1 cellular context compared by ENCODE assay signal in genomic region chr3:152834354-152835310, GRCh38.
TF ChIP-seq lines count a peak whose summit lies in the region.

P2RY1 (plus strand) TSS chr3:152835131; CDS start chr3:152835783, 652 bp downstream.

TF ChIP-seq in K562, 482 proteins besides CTCF, POLR2A, EP300 and RAD21 (continued from another document and continues in another):
- TF ChIP-seq, protein P1, sequence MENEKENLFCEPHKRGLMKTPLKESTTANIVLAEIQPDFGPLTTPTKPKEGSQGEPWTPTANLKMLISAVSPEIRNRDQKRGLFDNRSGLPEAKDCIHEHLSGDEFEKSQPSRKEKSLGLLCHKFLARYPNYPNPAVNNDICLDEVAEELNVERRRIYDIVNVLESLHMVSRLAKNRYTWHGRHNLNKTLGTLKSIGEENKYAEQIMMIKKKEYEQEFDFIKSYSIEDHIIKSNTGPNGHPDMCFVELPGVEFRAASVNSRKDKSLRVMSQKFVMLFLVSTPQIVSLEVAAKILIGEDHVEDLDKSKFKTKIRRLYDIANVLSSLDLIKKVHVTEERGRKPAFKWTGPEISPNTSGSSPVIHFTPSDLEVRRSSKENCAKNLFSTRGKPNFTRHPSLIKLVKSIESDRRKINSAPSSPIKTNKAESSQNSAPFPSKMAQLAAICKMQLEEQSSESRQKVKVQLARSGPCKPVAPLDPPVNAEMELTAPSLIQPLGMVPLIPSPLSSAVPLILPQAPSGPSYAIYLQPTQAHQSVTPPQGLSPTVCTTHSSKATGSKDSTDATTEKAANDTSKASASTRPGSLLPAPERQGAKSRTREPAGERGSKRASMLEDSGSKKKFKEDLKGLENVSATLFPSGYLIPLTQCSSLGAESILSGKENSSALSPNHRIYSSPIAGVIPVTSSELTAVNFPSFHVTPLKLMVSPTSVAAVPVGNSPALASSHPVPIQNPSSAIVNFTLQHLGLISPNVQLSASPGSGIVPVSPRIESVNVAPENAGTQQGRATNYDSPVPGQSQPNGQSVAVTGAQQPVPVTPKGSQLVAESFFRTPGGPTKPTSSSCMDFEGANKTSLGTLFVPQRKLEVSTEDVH (IDR thresholded peaks at IDR 0.05; ENCODE audit: low read depth, partially characterized antibody), result no peak
- TF ChIP-seq RNF2 (IDR thresholded peaks at IDR 0.05), result peak; percentile 82
- no peak for TF ChIP-seq USF2 (CRISPR knock-in tag; IDR thresholded peaks at IDR 0.05)
- TF ChIP-seq, protein P2, sequence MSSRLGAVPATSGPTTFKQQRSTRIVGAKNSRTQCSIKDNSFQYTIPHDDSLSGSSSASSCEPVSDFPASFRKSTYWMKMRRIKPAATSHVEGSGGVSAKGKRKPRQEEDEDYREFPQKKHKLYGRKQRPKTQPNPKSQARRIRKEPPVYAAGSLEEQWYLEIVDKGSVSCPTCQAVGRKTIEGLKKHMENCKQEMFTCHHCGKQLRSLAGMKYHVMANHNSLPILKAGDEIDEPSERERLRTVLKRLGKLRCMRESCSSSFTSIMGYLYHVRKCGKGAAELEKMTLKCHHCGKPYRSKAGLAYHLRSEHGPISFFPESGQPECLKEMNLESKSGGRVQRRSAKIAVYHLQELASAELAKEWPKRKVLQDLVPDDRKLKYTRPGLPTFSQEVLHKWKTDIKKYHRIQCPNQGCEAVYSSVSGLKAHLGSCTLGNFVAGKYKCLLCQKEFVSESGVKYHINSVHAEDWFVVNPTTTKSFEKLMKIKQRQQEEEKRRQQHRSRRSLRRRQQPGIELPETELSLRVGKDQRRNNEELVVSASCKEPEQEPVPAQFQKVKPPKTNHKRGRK (tag; IDR thresholded peaks at IDR 0.05), result no peak
- TF ChIP-seq, protein P3, sequence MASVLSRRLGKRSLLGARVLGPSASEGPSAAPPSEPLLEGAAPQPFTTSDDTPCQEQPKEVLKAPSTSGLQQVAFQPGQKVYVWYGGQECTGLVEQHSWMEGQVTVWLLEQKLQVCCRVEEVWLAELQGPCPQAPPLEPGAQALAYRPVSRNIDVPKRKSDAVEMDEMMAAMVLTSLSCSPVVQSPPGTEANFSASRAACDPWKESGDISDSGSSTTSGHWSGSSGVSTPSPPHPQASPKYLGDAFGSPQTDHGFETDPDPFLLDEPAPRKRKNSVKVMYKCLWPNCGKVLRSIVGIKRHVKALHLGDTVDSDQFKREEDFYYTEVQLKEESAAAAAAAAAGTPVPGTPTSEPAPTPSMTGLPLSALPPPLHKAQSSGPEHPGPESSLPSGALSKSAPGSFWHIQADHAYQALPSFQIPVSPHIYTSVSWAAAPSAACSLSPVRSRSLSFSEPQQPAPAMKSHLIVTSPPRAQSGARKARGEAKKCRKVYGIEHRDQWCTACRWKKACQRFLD (CRISPR knock-in tag; IDR thresholded peaks at IDR 0.05), result no peak
- TF ChIP-seq ZBTB7A (IDR thresholded peaks at IDR 0.05; ENCODE audit: borderline replicate concordance, control insufficient read depth, low read depth, low read length), result no peak
- no peak for TF ChIP-seq GTF2F1 (IDR thresholded peaks at IDR 0.05; ENCODE audit: low read depth, low read length)
- no peak for TF ChIP-seq FOXA3 (CRISPR knock-in tag; conservative IDR thresholded peaks at IDR 0.05 in 1 of 2, IDR thresholded peaks at IDR 0.05 in 1 of 2)
- TF ChIP-seq ZNF609 (CRISPR knock-in tag; IDR thresholded peaks at IDR 0.05; ENCODE audit: borderline replicate concordance), result no peak
- TF ChIP-seq ZNF668 (CRISPR knock-in tag; IDR thresholded peaks at IDR 0.05), result no peak
- no peak for TF ChIP-seq CEBPG (CRISPR knock-in tag; IDR thresholded peaks at IDR 0.05)
- no peak for TF ChIP-seq CEBPG (tag; conservative IDR thresholded peaks at IDR 0.05 in 1 of 2, IDR thresholded peaks at IDR 0.05 in 1 of 2)
- peak; percentile 74 for TF ChIP-seq MAFG (tag; conservative IDR thresholded peaks at IDR 0.05)
- peak; percentile 97 for TF ChIP-seq RBFOX2 (IDR thresholded peaks at IDR 0.05; ENCODE audit: low read depth, low read length)
- TF ChIP-seq ZNF384 (IDR thresholded peaks at IDR 0.05; ENCODE audit: low read depth, low read length), result no peak
- TF ChIP-seq ZNF324 (CRISPR knock-in tag; IDR thresholded peaks at IDR 0.05), result no peak
- TF ChIP-seq SREBF1 (IDR thresholded peaks at IDR 0.05; ENCODE audit: borderline replicate concordance, low read depth, low read length), result no peak
- no peak; the same call in 1 of the 2 replicates for TF ChIP-seq BHLHE40 (IDR thresholded peaks at IDR 0.05; ENCODE audit: low read length)
- no peak for TF ChIP-seq NCOA1 (IDR thresholded peaks at IDR 0.05; ENCODE audit: low read depth)
- TF ChIP-seq POU5F1 (IDR thresholded peaks at IDR 0.05; ENCODE audit: borderline replicate concordance, low read depth, low read length, partially characterized antibody), result no peak
- 0 out of 2 replicates have a peak, but pooled peaks have one; percentile 22 for TF ChIP-seq FOXM1 (IDR thresholded peaks at IDR 0.05; ENCODE audit: low read depth)
- peak; percentile 83; the same call in 1 of the 2 replicates for TF ChIP-seq FOXM1 (CRISPR knock-in tag; IDR thresholded peaks at IDR 0.05; ENCODE audit: low read depth)
- TF ChIP-seq RCOR1 (IDR thresholded peaks at IDR 0.05; ENCODE audit: borderline replicate concordance in 1 of 2, low read depth in 2 of 2, low read length in 2 of 2), result no peak
- peak; percentile 97 to 100; a peak in 3 of 4 replicates for TF ChIP-seq UBTF (IDR thresholded peaks at IDR 0.05; ENCODE audit: borderline replicate concordance in 1 of 2, low read depth in 2 of 2, low read length in 2 of 2)
- no peak for TF ChIP-seq SNAPC5 (CRISPR knock-in tag; IDR thresholded peaks at IDR 0.05)
- TF ChIP-seq KDM5B (IDR thresholded peaks at IDR 0.05; ENCODE audit: insufficient replicate concordance, low read depth, low read length), result peak; percentile 94
- TF ChIP-seq RBM34 (IDR thresholded peaks at IDR 0.05; ENCODE audit: borderline replicate concordance, insufficient read depth, low read length), result no peak
- TF ChIP-seq ZC3H4 (CRISPR knock-in tag; IDR thresholded peaks at IDR 0.05; ENCODE audit: borderline replicate concordance), result no peak
- TF ChIP-seq MYC (IDR thresholded peaks at IDR 0.05; ENCODE audit: low read depth, low read length), result peak; percentile 77
- TF ChIP-seq MYC (CRISPR knock-in tag; IDR thresholded peaks at IDR 0.05; ENCODE audit: borderline replicate concordance, low read depth), result 0 out of 2 replicates have a peak, but pooled peaks have one; percentile 72
- TF ChIP-seq PML (IDR thresholded peaks at IDR 0.05; ENCODE audit: low read length), result peak; percentile 53; the same call in 1 of the 2 replicates
- TF ChIP-seq BRF1 (IDR thresholded peaks at IDR 0.05; ENCODE audit: borderline replicate concordance, extremely low read depth, insufficient read length), result no peak
- TF ChIP-seq MTA2 (IDR thresholded peaks at IDR 0.05; ENCODE audit: low read depth), result no peak; the same call in 1 of the 2 replicates
- TF ChIP-seq, protein P4, sequence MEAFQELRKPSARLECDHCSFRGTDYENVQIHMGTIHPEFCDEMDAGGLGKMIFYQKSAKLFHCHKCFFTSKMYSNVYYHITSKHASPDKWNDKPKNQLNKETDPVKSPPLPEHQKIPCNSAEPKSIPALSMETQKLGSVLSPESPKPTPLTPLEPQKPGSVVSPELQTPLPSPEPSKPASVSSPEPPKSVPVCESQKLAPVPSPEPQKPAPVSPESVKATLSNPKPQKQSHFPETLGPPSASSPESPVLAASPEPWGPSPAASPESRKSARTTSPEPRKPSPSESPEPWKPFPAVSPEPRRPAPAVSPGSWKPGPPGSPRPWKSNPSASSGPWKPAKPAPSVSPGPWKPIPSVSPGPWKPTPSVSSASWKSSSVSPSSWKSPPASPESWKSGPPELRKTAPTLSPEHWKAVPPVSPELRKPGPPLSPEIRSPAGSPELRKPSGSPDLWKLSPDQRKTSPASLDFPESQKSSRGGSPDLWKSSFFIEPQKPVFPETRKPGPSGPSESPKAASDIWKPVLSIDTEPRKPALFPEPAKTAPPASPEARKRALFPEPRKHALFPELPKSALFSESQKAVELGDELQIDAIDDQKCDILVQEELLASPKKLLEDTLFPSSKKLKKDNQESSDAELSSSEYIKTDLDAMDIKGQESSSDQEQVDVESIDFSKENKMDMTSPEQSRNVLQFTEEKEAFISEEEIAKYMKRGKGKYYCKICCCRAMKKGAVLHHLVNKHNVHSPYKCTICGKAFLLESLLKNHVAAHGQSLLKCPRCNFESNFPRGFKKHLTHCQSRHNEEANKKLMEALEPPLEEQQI (IDR thresholded peaks at IDR 0.05), result 0 out of 2 replicates have a peak, but pooled peaks have one; percentile 45
- no peak for TF ChIP-seq ZNF778 (CRISPR knock-in tag; IDR thresholded peaks at IDR 0.05)
- no peak for TF ChIP-seq XRCC5 (IDR thresholded peaks at IDR 0.05; ENCODE audit: low read depth, low read length)
- no peak for TF ChIP-seq BDP1 (IDR thresholded peaks at IDR 0.05; ENCODE audit: insufficient read depth, insufficient read length)
- TF ChIP-seq ATF7 (IDR thresholded peaks at IDR 0.05), result no peak; the same call in 1 of the 2 replicates
- no peak for TF ChIP-seq ELF4 (CRISPR knock-in tag; IDR thresholded peaks at IDR 0.05)
- TF ChIP-seq, protein P5, sequence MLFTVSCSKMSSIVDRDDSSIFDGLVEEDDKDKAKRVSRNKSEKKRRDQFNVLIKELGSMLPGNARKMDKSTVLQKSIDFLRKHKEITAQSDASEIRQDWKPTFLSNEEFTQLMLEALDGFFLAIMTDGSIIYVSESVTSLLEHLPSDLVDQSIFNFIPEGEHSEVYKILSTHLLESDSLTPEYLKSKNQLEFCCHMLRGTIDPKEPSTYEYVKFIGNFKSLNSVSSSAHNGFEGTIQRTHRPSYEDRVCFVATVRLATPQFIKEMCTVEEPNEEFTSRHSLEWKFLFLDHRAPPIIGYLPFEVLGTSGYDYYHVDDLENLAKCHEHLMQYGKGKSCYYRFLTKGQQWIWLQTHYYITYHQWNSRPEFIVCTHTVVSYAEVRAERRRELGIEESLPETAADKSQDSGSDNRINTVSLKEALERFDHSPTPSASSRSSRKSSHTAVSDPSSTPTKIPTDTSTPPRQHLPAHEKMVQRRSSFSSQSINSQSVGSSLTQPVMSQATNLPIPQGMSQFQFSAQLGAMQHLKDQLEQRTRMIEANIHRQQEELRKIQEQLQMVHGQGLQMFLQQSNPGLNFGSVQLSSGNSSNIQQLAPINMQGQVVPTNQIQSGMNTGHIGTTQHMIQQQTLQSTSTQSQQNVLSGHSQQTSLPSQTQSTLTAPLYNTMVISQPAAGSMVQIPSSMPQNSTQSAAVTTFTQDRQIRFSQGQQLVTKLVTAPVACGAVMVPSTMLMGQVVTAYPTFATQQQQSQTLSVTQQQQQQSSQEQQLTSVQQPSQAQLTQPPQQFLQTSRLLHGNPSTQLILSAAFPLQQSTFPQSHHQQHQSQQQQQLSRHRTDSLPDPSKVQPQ (CRISPR knock-in tag; IDR thresholded peaks at IDR 0.05; ENCODE audit: borderline replicate concordance), result no peak
- no peak for TF ChIP-seq ESRRB (CRISPR knock-in tag; IDR thresholded peaks at IDR 0.05; ENCODE audit: borderline replicate concordance)
